ENCODE assay signal across 18 cellular contexts in genomic region chr2:152695763-152696162, GRCh38. TPM values are rescaled to one million over a fixed set of nuclear protein-coding genes. Genes with fewer than 3 reads are reported as not detected.
A peak's percentile ranks its signal among the peaks of the same experiment; 100 is the strongest.
DNase-seq lines count a peak whose midpoint lies in the region; ATAC-seq, FAIRE-seq and TF ChIP-seq lines count a peak whose summit lies in the region.
"Had no signal": no experiment of that assay in that cellular context is flagged by ENCODE, and none has a peak within 500 bp of the region (broad histone marks: within the 10 kb centered on the region; RNA-seq: fewer than 3 reads in every experiment).

No MANE protein-coding gene starts in this region.

- no peak for FAIRE-seq in urothelium cell line (lab: Jason Lieb, UNC)
- FAIRE-seq: H54 had no signal

- H4K5ac ChIP-seq in IMR-90 (ENCODE audit: low read depth, low read length) = no peak overlapping the region

- H3K56ac ChIP-seq in IMR-90 (ENCODE audit: extremely low read depth, insufficient read depth, low read length) = no peak overlapping the region

- no peak for TF ChIP-seq POLR2A in IMR-90 (IDR thresholded peaks at IDR 0.05; ENCODE audit: low read depth, low read length)
- no peak for TF ChIP-seq POLR2A in adrenal gland (IDR thresholded peaks at IDR 0.05)

- H3K4me1 ChIP-seq in IMR-90 (ENCODE audit: control insufficient read depth, insufficient read depth, low read length) (peaks cover 2% of the 10 kb centered on the region; the same call in 1 of the 2 replicates), smooth muscle cell (ENCODE audit: low read depth) (no peaks in the 10 kb centered on the region), adrenal gland (replicated peaks in 1 of 2) (peaks cover 0 to 23% of the 10 kb centered on the region in 2 donors)

- H3K9ac ChIP-seq in IMR-90 (ENCODE audit: low read depth, low read length) (no peak overlapping the region), smooth muscle cell (ENCODE audit: low read depth) (no peak overlapping the region)
- H3K9ac ChIP-seq: BLaER1 had no signal

- no peaks in the 10 kb centered on the region for H3K9me1 ChIP-seq in IMR-90 (ENCODE audit: insufficient read depth, low read length)

- no peak overlapping the region for H3K18ac ChIP-seq in IMR-90 (ENCODE audit: low read depth, low read length)

- peaks cover 65% of the 10 kb centered on the region for H3K4me1 Mint-ChIP-seq in activated naive CD8-positive, alpha-beta T cell (ENCODE audit: low read depth)
- peaks cover 36% of the 10 kb centered on the region for H3K4me1 Mint-ChIP-seq in activated naive CD8-positive, alpha-beta T cell treated with anti-CD3 and anti-CD28 coated beads for 36 hours
- peaks cover 33 to 70% of the 10 kb centered on the region in 2 donors for H3K4me1 Mint-ChIP-seq in immature natural killer cell

- no peaks in the 10 kb centered on the region for H3F3A ChIP-seq in smooth muscle cell (ENCODE audit: low read depth)

- no peak for ATAC-seq in IMR-90 (ENCODE audit: low read depth)

- in situ Hi-C loops in IMR-90 (cut with MboI; ENCODE audit: low sequenced_read_pairs) = no loop called here

- H3K9me3 ChIP-seq in IMR-90 (ENCODE audit: control insufficient read depth, insufficient read depth, low read length) = no peaks in the 10 kb centered on the region
- H3K9me3 ChIP-seq in smooth muscle cell (replicated peaks; ENCODE audit: low read depth) = no peaks in the 10 kb centered on the region
- H3K9me3 ChIP-seq in adrenal gland (replicated peaks in 1 of 3) = peaks cover 0 to 6% (median 0%) of the 10 kb centered on the region in 3 donors

- H4K8ac ChIP-seq in IMR-90 (ENCODE audit: low read depth in 2 of 2, low read length in 2 of 2) = no peak overlapping the region; a peak in 1 of 4 replicates

- H3K9me3 Mint-ChIP-seq in activated naive CD8-positive, alpha-beta T cell (ENCODE audit: low read depth) = no peaks in the 10 kb centered on the region
- H3K9me3 Mint-ChIP-seq in activated naive CD8-positive, alpha-beta T cell treated with anti-CD3 and anti-CD28 coated beads for 36 hours = no peaks in the 10 kb centered on the region
- no peaks in the 10 kb centered on the region for H3K9me3 Mint-ChIP-seq in immature natural killer cell

- H2BK120ac ChIP-seq in IMR-90 (ENCODE audit: low read depth, low read length) = no peak overlapping the region

- no peak for TF ChIP-seq RAD21 in IMR-90 (IDR thresholded peaks at IDR 0.05; ENCODE audit: low read length)

- dilution Hi-C loops in IMR-90 (cut with HindIII; ENCODE audit: low sequenced_read_pairs, unreplicated experiment) = no loop called here

- H3K14ac ChIP-seq in IMR-90 (replicated peaks; ENCODE audit: low read depth, low read length) = no peak overlapping the region

- DNase-seq in activated naive CD8-positive, alpha-beta T cell treated with anti-CD3 and anti-CD28 coated beads for 36 hours = no peak
- DNase-seq in IMR-90 (no peak), immature natural killer cell (no peak), smooth muscle cell (lab: John Stamatoyannopoulos, UW; ENCODE audit: unreplicated experiment) (no peak), urothelium cell line (ENCODE audit: low spot score) (no peak), adrenal gland (no peak)
- DNase-seq: COR-L47, DMS153, EL, Kasumi-1, MV-4-11, NCI-H1417 treated with DMSO at 0.1 percent for 48 hours, NCI-H2029 treated with DMSO at 0.1 percent for 48 hours, NCI-H510A treated with DMSO at 0.1 percent for 48 hours, SIG-M5 had no signal

- no peak overlapping the region for H3K23ac ChIP-seq in IMR-90 (ENCODE audit: low read depth, low read length)

- H3K27ac ChIP-seq in IMR-90 (ENCODE audit: insufficient read depth, low read length) (no peak overlapping the region), smooth muscle cell (ENCODE audit: low read depth) (peak overlapping the region; percentile 98), adrenal gland (no peak overlapping the region)
- H3K27ac ChIP-seq: BLaER1 had no signal

- H3K27me3 ChIP-seq in IMR-90 (ENCODE audit: control insufficient read depth, insufficient read depth, low read length) = no peaks in the 10 kb centered on the region
- no peaks in the 10 kb centered on the region for H3K27me3 ChIP-seq in smooth muscle cell (ENCODE audit: low read depth)
- H3K27me3 ChIP-seq in adrenal gland = no peaks in the 10 kb centered on the region
- H3K27me3 ChIP-seq: BLaER1 had no signal

- H2BK20ac ChIP-seq in IMR-90 (ENCODE audit: low read depth, low read length) = no peak overlapping the region

- peaks cover 92% of the 10 kb centered on the region for H3K79me2 ChIP-seq in smooth muscle cell (ENCODE audit: low read depth)

- no peaks in the 10 kb centered on the region for H3K27me3 Mint-ChIP-seq in activated naive CD8-positive, alpha-beta T cell
- H3K27me3 Mint-ChIP-seq in activated naive CD8-positive, alpha-beta T cell treated with anti-CD3 and anti-CD28 coated beads for 36 hours = no peaks in the 10 kb centered on the region
- H3K27me3 Mint-ChIP-seq in immature natural killer cell (ENCODE audit: low read depth in 3 of 3) = peaks cover 0 to 2% (median 2%) of the 10 kb centered on the region in 3 donors

- peak overlapping the region; percentile 1 for H3K27ac Mint-ChIP-seq in activated naive CD8-positive, alpha-beta T cell
- no peak overlapping the region for H3K27ac Mint-ChIP-seq in activated naive CD8-positive, alpha-beta T cell treated with anti-CD3 and anti-CD28 coated beads for 36 hours
- H3K27ac Mint-ChIP-seq in immature natural killer cell = peak overlapping the region in 5 of 6 donors; percentile 29 to 89 (median 37)

- H2AFZ ChIP-seq in IMR-90 (replicated peaks; ENCODE audit: low read length, poor library complexity) = no peak overlapping the region
- H2AFZ ChIP-seq in smooth muscle cell (ENCODE audit: low read depth) = no peak overlapping the region

- H3K4ac ChIP-seq in IMR-90 (ENCODE audit: low read depth, low read length) = no peak overlapping the region

- intact Hi-C loops in IMR-90 (cut with micrococcal nuclease) (no loop called here), adrenal gland (cut with DNase I) (no loop called here)

- no TSS peak for BruUV-seq in IMR-90 (replicated peaks; lab: Mats Ljungman, UMichigan)

- POLR2A ChIA-PET in IMR-90 (lab: Charles Lee; ENCODE audit: unreplicated experiment) = no interaction called here

- H3K4me2 ChIP-seq in IMR-90 (ENCODE audit: low read depth, low read length) (no peak overlapping the region), smooth muscle cell (no peak overlapping the region)

- H2AK9ac ChIP-seq in IMR-90 (replicated peaks; ENCODE audit: low read depth, low read length, poor library complexity) = no peak overlapping the region

- peaks cover 5% of the 10 kb centered on the region for H4K20me1 ChIP-seq in IMR-90 (ENCODE audit: insufficient read depth, low read length)
- peaks cover 99% of the 10 kb centered on the region for H4K20me1 ChIP-seq in smooth muscle cell (ENCODE audit: low read depth)

- peaks cover 10% of the 10 kb centered on the region for H3K36me3 Mint-ChIP-seq in activated naive CD8-positive, alpha-beta T cell
- H3K36me3 Mint-ChIP-seq in activated naive CD8-positive, alpha-beta T cell treated with anti-CD3 and anti-CD28 coated beads for 36 hours = peaks cover 26% of the 10 kb centered on the region
- H3K36me3 Mint-ChIP-seq in immature natural killer cell = no peaks in the 10 kb centered on the region

- peaks cover 16 to 25% of the 10 kb centered on the region in 2 experiments for H3K79me1 ChIP-seq in IMR-90 (ENCODE audit: low read depth in 1 of 2, low read length in 2 of 2)

- no peak overlapping the region for H4K91ac ChIP-seq in IMR-90 (ENCODE audit: insufficient read depth, low read depth, low read length)

- no CpG with 5 or more reads among the region's 3 CpGs for WGBS in IMR-90 (ENCODE audit: extremely low coverage in 2 of 2, insufficient read length in 1 of 2), 2 experiments
- 99% methylated on average over 3 of the region's 3 CpGs for WGBS in smooth muscle cell (ENCODE audit: low lambda C conversion rate)
- 94 to 98% (median 97%) methylated on average over 3 of the region's 3 CpGs for WGBS in adrenal gland, 4 donors

- peak overlapping the region; percentile 32 for H3K4me3 Mint-ChIP-seq in activated naive CD8-positive, alpha-beta T cell
- no peak overlapping the region for H3K4me3 Mint-ChIP-seq in activated naive CD8-positive, alpha-beta T cell treated with anti-CD3 and anti-CD28 coated beads for 36 hours
- peak overlapping the region in 1 of 5 donors; percentile 41 for H3K4me3 Mint-ChIP-seq in immature natural killer cell

- no peak overlapping the region for H2BK5ac ChIP-seq in IMR-90 (ENCODE audit: low read depth, low read length, poor library complexity, severe bottlenecking)

- H3K4me3 ChIP-seq in IMR-90 (ENCODE audit: insufficient read depth, low read depth, low read length) (no peak overlapping the region), smooth muscle cell (no peak overlapping the region), adrenal gland (no peak overlapping the region)
- H3K4me3 ChIP-seq: BLaER1 had no signal

- no peak overlapping the region for H2AK5ac ChIP-seq in IMR-90 (ENCODE audit: low read depth, low read length)

- no peak overlapping the region for H2BK15ac ChIP-seq in IMR-90 (ENCODE audit: low read depth, low read length)

- CTCF ChIA-PET in IMR-90 (lab: Yijun Ruan, JAX) = interaction anchor here (1.3 kb wide), 1 partner anchor 21 kb away, joined by 3 read pairs; no protein-coding TSS in a partner anchor

- H3K36me3 ChIP-seq in IMR-90 (ENCODE audit: control insufficient read depth, insufficient read depth, low read length) (peaks cover 4% of the 10 kb centered on the region; the same call in 1 of the 2 replicates), smooth muscle cell (ENCODE audit: low read depth) (peaks cover 8% of the 10 kb centered on the region), adrenal gland (replicated peaks in 1 of 2) (peaks cover 0 to 10% of the 10 kb centered on the region in 2 donors)

- no peak for TF ChIP-seq CTCF in IMR-90 (conservative IDR thresholded peaks at IDR 0.05; ENCODE audit: low read depth, low read length)
- no peak for TF ChIP-seq CTCF in smooth muscle cell (IDR thresholded peaks at IDR 0.05; ENCODE audit: borderline replicate concordance, insufficient read depth, poor library complexity, severe bottlenecking)
- TF ChIP-seq CTCF in adrenal gland (IDR thresholded peaks at IDR 0.05) = no peak

RNA-seq across cellular contexts. Expression of gene PRPF40A, which starts 21.5 kb away (rescaled TPM):
- 100 to 1,000 TPM; 148 to 154 TPM for total RNA-seq in activated naive CD8-positive, alpha-beta T cell treated with anti-CD3 and anti-CD28 coated beads for 36 hours
- total RNA-seq in IMR-90 (2012; rRNA removed) = 150 and 168 TPM in 2 replicates
- 49.1 and 58.7 TPM in 2 replicates for polyA plus RNA-seq in IMR-90 (2012; rRNA removed)
- polyA plus RNA-seq in IMR-90 (2012; cell fraction: cytosol; rRNA removed) = 21.3 and 26.3 TPM in 2 replicates
- 46.3 and 80.3 TPM in 2 replicates for polyA plus RNA-seq in IMR-90 (2012; cell fraction: nucleus; rRNA removed; ENCODE audit: low replicate concordance)
- 100 to 1,000 TPM in 1 of 3 donors, 10 to 100 TPM in 2; 76.1 to 132 (median 85.7) TPM for polyA plus RNA-seq in immature natural killer cell
- 109 and 117 TPM in 2 replicates for total RNA-seq in smooth muscle cell
- polyA plus RNA-seq in smooth muscle cell = 93.4 and 104 TPM in 2 replicates
- 10 to 100 TPM; 45.3 to 90.8 (median 68.9) TPM for total RNA-seq in adrenal gland
- polyA plus RNA-seq in adrenal gland = 10 to 100 TPM; 15.6 to 83.0 (median 17.9) TPM

RNA-seq across cellular contexts. Expression of gene ARL6IP6, which starts 22.7 kb away (rescaled TPM):
- total RNA-seq in activated naive CD8-positive, alpha-beta T cell treated with anti-CD3 and anti-CD28 coated beads for 36 hours = 10 to 100 TPM; 23.9 to 28.1 TPM
- total RNA-seq in IMR-90 (2012; rRNA removed) (4.1 and 11.7 TPM in 2 replicates), smooth muscle cell (42.5 and 51.1 TPM in 2 replicates), adrenal gland (10 to 100 TPM in 5 of 8 donors, 1 to 10 TPM in 3; 5.0 to 21.0 (median 12.9) TPM)
- polyA plus RNA-seq in IMR-90 (2012; rRNA removed) (11.2 and 14.7 TPM in 2 replicates), immature natural killer cell (10 to 100 TPM; 22.3 to 43.5 (median 23.5) TPM), smooth muscle cell (26.6 and 28.5 TPM in 2 replicates), adrenal gland (10 to 100 TPM in 2 of 3 donors, 1 to 10 TPM in 1; 5.6 to 11.5 (median 11.3) TPM)
- 7.7 and 9.5 TPM in 2 replicates for polyA plus RNA-seq in IMR-90 (2012; cell fraction: cytosol; rRNA removed)
- polyA plus RNA-seq in IMR-90 (2012; cell fraction: nucleus; rRNA removed; ENCODE audit: low replicate concordance) = 9.3 and 19.8 TPM in 2 replicates
